Comparison of ENCODE assay signal across 8 cellular contexts in the genomic region with DNA sequence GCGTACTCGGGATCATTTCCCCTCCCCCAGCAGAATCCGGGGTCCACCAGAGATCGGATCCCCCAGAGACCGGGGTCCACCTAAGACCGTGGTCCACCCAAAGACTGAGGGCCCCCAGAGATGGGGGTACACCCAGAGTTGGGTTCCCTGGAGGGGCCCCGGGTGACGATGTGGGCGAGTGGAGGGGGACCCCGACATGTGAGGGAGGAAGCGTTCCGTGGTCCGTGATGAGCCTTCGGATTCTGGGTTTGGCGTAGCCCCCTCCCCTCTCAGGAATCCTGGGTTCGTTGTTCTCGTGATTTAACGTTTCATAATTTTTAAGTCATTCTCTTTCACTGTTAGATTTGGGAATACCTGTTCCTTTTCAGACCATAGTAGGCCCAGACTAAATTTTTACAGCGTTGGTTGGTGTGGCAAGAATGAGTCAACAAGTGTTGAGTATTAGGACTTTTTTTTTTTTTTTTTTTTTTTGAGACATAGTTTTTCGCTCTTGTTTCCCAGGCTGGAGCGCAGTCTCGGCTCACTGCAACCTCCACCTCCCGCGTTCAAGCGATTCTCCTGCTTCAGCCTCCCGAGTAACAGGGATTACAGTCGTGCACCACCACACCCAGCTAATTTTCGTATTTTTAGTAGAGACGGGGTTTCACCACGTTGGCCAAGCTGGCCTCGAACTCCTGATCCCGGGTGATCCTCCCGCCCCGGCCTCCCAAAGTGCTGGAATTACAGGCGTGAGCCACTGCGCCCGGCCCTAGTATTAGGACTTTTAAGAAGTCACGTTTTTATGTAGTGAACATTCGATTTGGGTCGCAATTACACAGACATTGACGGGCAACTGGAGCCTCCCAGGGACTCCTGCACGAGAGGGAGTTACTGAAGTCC. TPM values are rescaled to one million over a fixed set of nuclear protein-coding genes. Genes with fewer than 3 reads are reported as not detected.
DNase-seq lines count a peak whose midpoint lies in the region; ATAC-seq, FAIRE-seq and TF ChIP-seq lines count a peak whose summit lies in the region.

No MANE protein-coding gene starts in this region.

- peaks cover 6% of the 10 kb centered on the region for H3K36me3 ChIP-seq in GM06990 (ENCODE audit: control insufficient read depth, insufficient read depth, low read length)
- H3K36me3 ChIP-seq in small intestine (ENCODE audit: control insufficient read depth in 2 of 2, insufficient read depth in 2 of 2, low read length in 2 of 2) = no peaks in the 10 kb centered on the region

- DNase-seq in GM06990 (ENCODE audit: extremely low read depth, insufficient read length) (no peak), activated T-helper 1 cell treated with Interleukin-2 at 50 U/mL for 16 hours (ENCODE audit: low read depth) (peak; percentile 6), hepatic stellate cell (ENCODE audit: low spot score) (peak; percentile 29), small intestine (no peak), GM20000 (ENCODE audit: low spot score) (no peak), DMS79 treated with DMSO at 0.1 percent for 48 hours (lab: John Stamatoyannopoulos, UW) (no peak)

- no peaks in the 10 kb centered on the region for H3K9me3 ChIP-seq in small intestine (ENCODE audit: control insufficient read depth, low read depth)

- peak overlapping the region; percentile 57 to 85 for H3K27ac ChIP-seq in small intestine (ENCODE audit: low read depth in 1 of 2, low read length in 1 of 2)

- FAIRE-seq in small intestine (lab: Jason Lieb, UNC) = no peak

- peak overlapping the region; percentile 99 for H3K4me3 ChIP-seq in GM06990 (replicated peaks; ENCODE audit: low read depth, low read length)
- peak overlapping the region; percentile 88 to 98 for H3K4me3 ChIP-seq in small intestine (ENCODE audit: low read depth in 1 of 2, low read length in 2 of 2)

- TF ChIP-seq CTCF in GM06990 (IDR thresholded peaks at IDR 0.05; ENCODE audit: insufficient read depth, low read length, poor library complexity, severe bottlenecking) (no peak), GM20000 (IDR thresholded peaks at IDR 0.05; ENCODE audit: extremely low read depth, missing control alignments) (no peak)

- 17 to 23% (median 23%) methylated on average over 42 of the region's 42 CpGs for WGBS in small intestine, 3 donors

- H3K4me1 ChIP-seq in small intestine (ENCODE audit: control insufficient read depth in 2 of 2, insufficient read depth in 1 of 2, low read depth in 1 of 2, low read length in 1 of 2) = peaks cover 0 to 15% of the 10 kb centered on the region in 2 donors

- ATAC-seq in HG02870 (IDR thresholded peaks at IDR 0.05; ENCODE audit: unreplicated experiment) (peak; percentile 3), HG03378 (IDR thresholded peaks at IDR 0.05; ENCODE audit: unreplicated experiment) (no peak)

- H3K27me3 ChIP-seq in GM06990 (replicated peaks; ENCODE audit: control insufficient read depth, insufficient read depth, low read length) = no peaks in the 10 kb centered on the region
- H3K27me3 ChIP-seq in small intestine (ENCODE audit: control insufficient read depth in 2 of 2, insufficient read depth in 2 of 2, low read length in 2 of 2) = no peaks in the 10 kb centered on the region

RNA-seq across cellular contexts. Expression of a gene that starts 0.7 kb away (rescaled TPM):
- 10 to 100 TPM; 16.8 to 32.3 (median 27.8) TPM for polyA plus RNA-seq in small intestine

RNA-seq across cellular contexts. Expression of a gene that starts 36.8 kb away (rescaled TPM):
- under 1 TPM in 1 of 3 donors, not detected in 2; 0.03 TPM for polyA plus RNA-seq in small intestine

RNA-seq across cellular contexts. Expression of a gene that starts 57.4 kb away (rescaled TPM):
- polyA plus RNA-seq in small intestine = 10 to 100 TPM; 12.4 to 23.4 (median 19.0) TPM

Comparison
In these comparisons a context has a peak if more than half of its experiments do, and no peak if none do; other contexts are left out.
1. DNase-seq: peak in activated T-helper 1 cell treated with Interleukin-2 at 50 U/mL for 16 hours (single experiment) and hepatic stellate cell (single experiment); none in GM06990 (single experiment), small intestine (single experiment), GM20000 (single experiment) and DMS79 treated with DMSO at 0.1 percent for 48 hours (single experiment).